23 cellular contexts compared by ENCODE assay signal in genomic region chr5:107119656-107120055, GRCh38.
"Had no signal": no experiment of that assay in that cellular context is flagged by ENCODE, and none has a peak within 500 bp of the region (broad histone marks: within the 10 kb centered on the region; RNA-seq: fewer than 3 reads in every experiment).

No MANE protein-coding gene starts in this region.

- H3K27ac ChIP-seq: SJSA1, SK-N-MC had no signal

- H3K27me3 ChIP-seq: MG63, SJSA1 had no signal

- FAIRE-seq: HepG2, RCC 7860 had no signal

- DNase-seq: IMR-90, Karpas-422, KG1, MG63, NCI-H1092, NCI-H1105 treated with DMSO at 0.1 percent for 48 hours, NCI-H1417 treated with DMSO at 0.1 percent for 48 hours, NCI-H146, NCI-H1694 treated with DMSO at 0.1 percent for 48 hours, NCI-H1930, NCI-H2081, NCI-H2107, NCI-H2227 treated with DMSO at 0.1 percent for 48 hours, NCI-H524, NCI-H526 treated with DMSO at 0.1 percent for 48 hours, NCI-H748 treated with DMSO at 0.1 percent for 48 hours, Right ventricle myocardium superior, RPMI8226, SIG-M5 had no signal

- H3K4me1 ChIP-seq: SJSA1 had no signal

- ATAC-seq: HepG2 had no signal

- H3K36me3 ChIP-seq: MG63, SJSA1 had no signal

- H3K4me3 ChIP-seq: MG63, SJSA1, SK-N-MC had no signal

- H3K9me3 ChIP-seq: MG63, SJSA1 had no signal
